ENCODE assay signal across 15 cellular contexts in genomic region chr3:31793040-31793439, GRCh38.
DNase-seq lines count a peak whose midpoint lies in the region; ATAC-seq and TF ChIP-seq lines count a peak whose summit lies in the region.
"Had no signal": no experiment of that assay in that cellular context is flagged by ENCODE, and none has a peak within 500 bp of the region (broad histone marks: within the 10 kb centered on the region; RNA-seq: fewer than 3 reads in every experiment).

No MANE protein-coding gene starts in this region.

- H3K4me3 Mint-ChIP-seq in endodermal cell = no peak overlapping the region
- H3K4me3 Mint-ChIP-seq in stimulated activated memory B cell treated with anti-CD40 and anti-IgM and Interleukin-4, amounts not matched to agents 10 μg/mL and 1 μg/mL and 100 μg/mL, for 72 hours = no peak overlapping the region

- H3K27ac Mint-ChIP-seq in endodermal cell = no peak overlapping the region
- peak overlapping the region; percentile 30 for H3K27ac Mint-ChIP-seq in stimulated activated memory B cell treated with anti-CD40 and anti-IgM and Interleukin-4, amounts not matched to agents 10 μg/mL and 1 μg/mL and 100 μg/mL, for 72 hours

- WGBS in endodermal cell (ENCODE audit: insufficient coverage in 1 of 2, insufficient read length in 1 of 2), 2 experiments = 94 to 97% methylated on average over 3 to 4 of the region's 4 CpGs
- 45% methylated on average over 4 of the region's 4 CpGs for WGBS in right lobe of liver (ENCODE audit: insufficient coverage, low coverage, low lambda C conversion rate, missing lambda C conversion rate)

- peaks cover 15% of the 10 kb centered on the region for H3K9me3 Mint-ChIP-seq in endodermal cell
- no peaks in the 10 kb centered on the region for H3K9me3 Mint-ChIP-seq in stimulated activated memory B cell treated with anti-CD40 and anti-IgM and Interleukin-4, amounts not matched to agents 10 μg/mL and 1 μg/mL and 100 μg/mL, for 72 hours

- DNase-seq in Right ventricle myocardium inferior (ENCODE audit: missing footprints) (no peak), left ventricle myocardium inferior (no peak), endodermal cell (no peak), midbrain (lab: John Stamatoyannopoulos, UW) (peak; percentile 18), COLO829 (ENCODE audit: low spot score) (no peak), right lobe of liver (no peak), RKO (ENCODE audit: low spot score) (no peak)
- DNase-seq: C1 segment of cervical spinal cord, NCI-H1417 treated with DMSO at 0.1 percent for 48 hours, NCI-H2081, NCI-H524 treated with DMSO at 0.1 percent for 48 hours, RPMI8226 had no signal

- no peak overlapping the region for H3K9ac ChIP-seq in endodermal cell (ENCODE audit: extremely low read depth, low read length, poor library complexity, severe bottlenecking)
- H3K9ac ChIP-seq: KMS-11 had no signal

- intact Hi-C loops in Right ventricle myocardium inferior (cut with DNase I) = no loop called here
- intact Hi-C loops in left ventricle myocardium inferior (cut with micrococcal nuclease) = no loop called here
- intact Hi-C loops in right lobe of liver (cut with DNase I) = no loop called here

- H3K9me3 ChIP-seq in left ventricle myocardium inferior (replicated peaks) (no peaks in the 10 kb centered on the region), endodermal cell (ENCODE audit: control insufficient read depth, low read length) (no peaks in the 10 kb centered on the region), right lobe of liver (no peaks in the 10 kb centered on the region)

- H3K4me1 ChIP-seq in left ventricle myocardium inferior = peaks cover 8% of the 10 kb centered on the region
- H3K4me1 ChIP-seq in endodermal cell (ENCODE audit: control insufficient read depth, insufficient read depth, low read length) = no peaks in the 10 kb centered on the region
- no peaks in the 10 kb centered on the region for H3K4me1 ChIP-seq in right lobe of liver

- H3K27me3 ChIP-seq in left ventricle myocardium inferior (ENCODE audit: low read depth) = no peaks in the 10 kb centered on the region
- no peaks in the 10 kb centered on the region for H3K27me3 ChIP-seq in endodermal cell (ENCODE audit: control insufficient read depth, insufficient read depth, low read length, poor library complexity, severe bottlenecking)
- H3K27me3 ChIP-seq in right lobe of liver = no peaks in the 10 kb centered on the region

- no peak for TF ChIP-seq POLR2A in right lobe of liver (IDR thresholded peaks at IDR 0.05)

- H3K27ac ChIP-seq in left ventricle myocardium inferior (replicated peaks) (no peak overlapping the region), endodermal cell (ENCODE audit: low read depth, low read length) (peak overlapping the region; percentile 41), right lobe of liver (no peak overlapping the region)
- H3K27ac ChIP-seq: KMS-11 had no signal

- peak; percentile 37 for ATAC-seq in Right ventricle myocardium inferior
- no peak for ATAC-seq in stimulated activated memory B cell treated with anti-CD40 and anti-IgM and Interleukin-4, amounts not matched to agents 10 μg/mL and 1 μg/mL and 100 μg/mL, for 72 hours
- ATAC-seq in right lobe of liver = no peak
- ATAC-seq: HepG2 had no signal

- H3K27me3 Mint-ChIP-seq in endodermal cell (ENCODE audit: insufficient read depth) = no peaks in the 10 kb centered on the region
- no peaks in the 10 kb centered on the region for H3K27me3 Mint-ChIP-seq in stimulated activated memory B cell treated with anti-CD40 and anti-IgM and Interleukin-4, amounts not matched to agents 10 μg/mL and 1 μg/mL and 100 μg/mL, for 72 hours

- peaks cover 16% of the 10 kb centered on the region for H3K36me3 Mint-ChIP-seq in endodermal cell (ENCODE audit: low read depth)
- peaks cover 75% of the 10 kb centered on the region for H3K36me3 Mint-ChIP-seq in stimulated activated memory B cell treated with anti-CD40 and anti-IgM and Interleukin-4, amounts not matched to agents 10 μg/mL and 1 μg/mL and 100 μg/mL, for 72 hours

- H3K36me3 ChIP-seq in left ventricle myocardium inferior (no peaks in the 10 kb centered on the region), endodermal cell (ENCODE audit: control insufficient read depth, insufficient read depth, low read length) (no peaks in the 10 kb centered on the region), right lobe of liver (no peaks in the 10 kb centered on the region)

- no peaks in the 10 kb centered on the region for H3K4me1 Mint-ChIP-seq in endodermal cell
- H3K4me1 Mint-ChIP-seq in stimulated activated memory B cell treated with anti-CD40 and anti-IgM and Interleukin-4, amounts not matched to agents 10 μg/mL and 1 μg/mL and 100 μg/mL, for 72 hours = peaks cover 20% of the 10 kb centered on the region

- TF ChIP-seq CTCF in left ventricle myocardium inferior (IDR thresholded peaks at IDR 0.05; ENCODE audit: borderline replicate concordance) (no peak), endodermal cell (conservative IDR thresholded peaks at IDR 0.05) (no peak), right lobe of liver (IDR thresholded peaks at IDR 0.05) (no peak)

- H3K4me3 ChIP-seq in left ventricle myocardium inferior (no peak overlapping the region), endodermal cell (ENCODE audit: low read length) (no peak overlapping the region), right lobe of liver (no peak overlapping the region)
